In the genomic region with DNA sequence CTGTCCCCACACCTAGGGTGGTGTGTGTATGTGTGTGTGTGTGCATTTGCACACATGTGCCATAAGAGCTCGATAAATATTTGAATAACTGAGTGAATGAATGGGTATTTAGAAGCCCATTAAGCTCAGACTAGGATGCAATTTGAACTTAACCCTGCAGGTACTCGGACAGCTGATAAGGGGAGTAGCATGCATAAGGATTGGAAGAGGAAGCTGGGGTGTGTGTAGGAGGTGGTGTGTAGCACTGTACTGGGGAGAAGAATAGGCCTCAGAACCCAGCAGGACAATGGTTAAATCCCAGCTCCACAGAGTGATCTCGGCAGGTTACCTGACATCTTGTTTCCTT, we compare ENCODE assay signal across 19 cellular contexts. TPM values are rescaled to one million over a fixed set of nuclear protein-coding genes. Genes with fewer than 3 reads are reported as not detected.
A peak's percentile ranks its signal among the peaks of the same experiment; 100 is the strongest.
DNase-seq lines count a peak whose midpoint lies in the region; TF ChIP-seq lines count a peak whose summit lies in the region.
"Had no signal": no experiment of that assay in that cellular context is flagged by ENCODE, and none has a peak within 500 bp of the region (broad histone marks: within the 10 kb centered on the region; RNA-seq: fewer than 3 reads in every experiment).

No MANE protein-coding gene starts in this region.

- no peaks in the 10 kb centered on the region for H3K79me2 ChIP-seq in Loucy (ENCODE audit: insufficient read depth, low read length)
- H3K79me2 ChIP-seq in OCI-LY7 (ENCODE audit: insufficient read depth, low read depth, low read length) = no peaks in the 10 kb centered on the region
- H3K79me2 ChIP-seq in mesendoderm (ENCODE audit: control insufficient read depth, insufficient read depth, low read length) = no peaks in the 10 kb centered on the region

- H3K9me3 Mint-ChIP-seq in CD14-positive monocyte = peaks cover 0 to 8% (median 5%) of the 10 kb centered on the region in 7 donors
- H3K9me3 Mint-ChIP-seq: CD8-positive, alpha-beta T cell; stimulated activated memory B cell treated with anti-CD40 and anti-IgM and Interleukin-4, amounts not matched to agents 10 μg/mL and 1 μg/mL and 100 μg/mL, for 72 hours had no signal

- H2BK15ac ChIP-seq in mesendoderm (replicated peaks; ENCODE audit: low read depth) = no peak overlapping the region

- no peaks in the 10 kb centered on the region for H3F3A ChIP-seq in Loucy (ENCODE audit: low read depth)

- H3K9me2 ChIP-seq in Loucy (replicated peaks; ENCODE audit: low read depth, low read length) (no peaks in the 10 kb centered on the region), OCI-LY7 (ENCODE audit: insufficient read depth, low read length) (no peaks in the 10 kb centered on the region)

- H2BK5ac ChIP-seq in mesendoderm (ENCODE audit: low read length) = no peak overlapping the region

- H4K20me1 ChIP-seq in Loucy (ENCODE audit: insufficient read depth, low read length, poor library complexity, severe bottlenecking) (no peaks in the 10 kb centered on the region), OCI-LY7 (ENCODE audit: insufficient read depth, low read length) (no peaks in the 10 kb centered on the region)

- DNase-seq in CD14-positive monocyte (ENCODE audit: low spot score) = no peak
- no peak for DNase-seq in OCI-LY7 (ENCODE audit: low spot score)
- peak; percentile 66 for DNase-seq in mesendoderm
- DNase-seq in SJCRH30 = no peak
- no peak for DNase-seq in superior temporal gyrus (ENCODE audit: extremely low spot score)
- no peak for DNase-seq in NCI-H526 treated with DMSO at 0.1 percent for 48 hours (lab: John Stamatoyannopoulos, UW)
- DNase-seq: activated CD4-positive, CD25-positive, alpha-beta regulatory T cell; activated CD8-positive, alpha-beta T cell treated with anti-CD3 and anti-CD28 coated beads, Interleukin-2, amount 10 ng/mL, durations not matched to agents 7 days and 5 days; activated gamma-delta T cell; CD8-positive, alpha-beta T cell; lower lobe of right lung; T1000; testis had no signal

- CTCF ChIA-PET in OCI-LY7 (lab: Charles Lee; ENCODE audit: unreplicated experiment) = no interaction called here

- H3K23ac ChIP-seq in mesendoderm (ENCODE audit: low read length) = no peak overlapping the region

- intact Hi-C loops in CD14-positive monocyte (cut with micrococcal nuclease) (no loop called here), OCI-LY7 (cut with micrococcal nuclease; ENCODE audit: unreplicated experiment) (no loop called here)

- H3K27ac Mint-ChIP-seq in CD14-positive monocyte = no peak overlapping the region
- H3K27ac Mint-ChIP-seq: activated CD8-positive, alpha-beta T cell treated with anti-CD3 and anti-CD28 coated beads, Interleukin-2, amount 10 ng/mL, durations not matched to agents 7 days and 5 days; CD8-positive, alpha-beta T cell; stimulated activated memory B cell treated with anti-CD40 and anti-IgM and Interleukin-4, amounts not matched to agents 10 μg/mL and 1 μg/mL and 100 μg/mL, for 72 hours had no signal

- H3K79me1 ChIP-seq in mesendoderm (ENCODE audit: low read length) = no peaks in the 10 kb centered on the region

- H2AK5ac ChIP-seq in mesendoderm (ENCODE audit: low read length) = no peak overlapping the region

- H2BK120ac ChIP-seq in mesendoderm (ENCODE audit: low read depth, low read length) = no peak overlapping the region

- no peak overlapping the region for H3K4ac ChIP-seq in mesendoderm (ENCODE audit: low read depth, low read length)

- H4K8ac ChIP-seq in mesendoderm (ENCODE audit: low read depth, low read length) = no peak overlapping the region

- no TSS peak for BruUV-seq in OCI-LY7 (replicated peaks; lab: Mats Ljungman, UMichigan)

- TF ChIP-seq CTCF in CD14-positive monocyte (IDR thresholded peaks at IDR 0.05) (peak; percentile 50), Loucy (conservative IDR thresholded peaks at IDR 0.05; ENCODE audit: low read length) (0 out of 2 replicates have a peak, but pooled peaks have one; percentile 34), OCI-LY7 (conservative IDR thresholded peaks at IDR 0.05; ENCODE audit: low read length) (peak; percentile 35; the same call in 1 of the 2 replicates)

- H3K4me2 ChIP-seq in Loucy (ENCODE audit: low read depth, low read length, poor library complexity, severe bottlenecking) = no peak overlapping the region
- H3K4me2 ChIP-seq in OCI-LY7 (ENCODE audit: low read length) = no peak overlapping the region
- H3K4me2 ChIP-seq in mesendoderm (ENCODE audit: low read length) = no peak overlapping the region

- H3K27ac ChIP-seq in OCI-LY7 (ENCODE audit: low read depth, low read length, poor library complexity, severe bottlenecking) = no peak overlapping the region
- H3K27ac ChIP-seq in mesendoderm (ENCODE audit: low read depth, low read length) = peak overlapping the region; percentile 10
- H3K27ac ChIP-seq in SJCRH30 = no peak overlapping the region
- H3K27ac ChIP-seq: coronary artery, HL-60, lower lobe of right lung, neutrophil, testis, vagina had no signal

- H3K56ac ChIP-seq in mesendoderm (ENCODE audit: low read length) = no peak overlapping the region

- no peak overlapping the region for H3K18ac ChIP-seq in mesendoderm (ENCODE audit: low read length)

- H4K5ac ChIP-seq in mesendoderm (ENCODE audit: low read length) = no peak overlapping the region

- H3K36me3 Mint-ChIP-seq in CD14-positive monocyte = peaks cover 0 to 3% of the 10 kb centered on the region in 2 donors
- H3K36me3 Mint-ChIP-seq: CD8-positive, alpha-beta T cell; stimulated activated memory B cell treated with anti-CD40 and anti-IgM and Interleukin-4, amounts not matched to agents 10 μg/mL and 1 μg/mL and 100 μg/mL, for 72 hours had no signal

- no peak overlapping the region for H3K4me3 ChIP-seq in Loucy (ENCODE audit: low read length, poor library complexity, severe bottlenecking)
- no peak overlapping the region for H3K4me3 ChIP-seq in OCI-LY7 (ENCODE audit: low read depth, low read length, poor library complexity, severe bottlenecking)
- no peak overlapping the region for H3K4me3 ChIP-seq in mesendoderm (ENCODE audit: low read length)
- H3K4me3 ChIP-seq in SJCRH30 = no peak overlapping the region
- H3K4me3 ChIP-seq: coronary artery, lower lobe of right lung, testis, vagina had no signal

- peaks cover 43 to 62% (median 48%) of the 10 kb centered on the region in 3 donors for H3K27me3 Mint-ChIP-seq in CD14-positive monocyte (ENCODE audit: low read depth in 3 of 3)

- no peaks in the 10 kb centered on the region for H3K36me3 ChIP-seq in Loucy (ENCODE audit: insufficient read depth, low read length)
- no peaks in the 10 kb centered on the region for H3K36me3 ChIP-seq in OCI-LY7 (ENCODE audit: insufficient read depth, low read length)
- no peaks in the 10 kb centered on the region for H3K36me3 ChIP-seq in mesendoderm (ENCODE audit: control insufficient read depth, insufficient read depth, low read length)
- H3K36me3 ChIP-seq in SJCRH30 = no peaks in the 10 kb centered on the region
- H3K36me3 ChIP-seq: lower lobe of right lung, neutrophil, vagina had no signal

- peak overlapping the region in 1 of 2 donors; percentile 41 for H3K4me3 Mint-ChIP-seq in CD14-positive monocyte
- H3K4me3 Mint-ChIP-seq: activated CD8-positive, alpha-beta T cell treated with anti-CD3 and anti-CD28 coated beads, Interleukin-2, amount 10 ng/mL, durations not matched to agents 7 days and 5 days; CD8-positive, alpha-beta T cell; stimulated activated memory B cell treated with anti-CD40 and anti-IgM and Interleukin-4, amounts not matched to agents 10 μg/mL and 1 μg/mL and 100 μg/mL, for 72 hours had no signal

- H3K9ac ChIP-seq in Loucy (ENCODE audit: low read depth, low read length, poor library complexity, severe bottlenecking) = no peak overlapping the region
- no peak overlapping the region for H3K9ac ChIP-seq in mesendoderm (ENCODE audit: low read length)

- H2AFZ ChIP-seq in Loucy (ENCODE audit: low read length) (no peak overlapping the region), OCI-LY7 (ENCODE audit: low read length) (no peak overlapping the region)

- no CpG with 5 or more reads among the region's 3 CpGs for WGBS in mesendoderm (ENCODE audit: extremely low coverage, insufficient coverage, low lambda C conversion rate)

- H3K9me3 ChIP-seq in Loucy (ENCODE audit: insufficient read depth, low read depth, low read length) = no peaks in the 10 kb centered on the region
- no peaks in the 10 kb centered on the region for H3K9me3 ChIP-seq in OCI-LY7 (ENCODE audit: low read length)
- H3K9me3 ChIP-seq in SJCRH30 (replicated peaks) = no peaks in the 10 kb centered on the region
- H3K9me3 ChIP-seq: lower lobe of right lung, neutrophil, testis, vagina had no signal

- H3K27me3 ChIP-seq in Loucy (ENCODE audit: insufficient read depth, low read length, poor library complexity, severe bottlenecking) (no peaks in the 10 kb centered on the region), mesendoderm (ENCODE audit: insufficient read depth, low read length, poor library complexity) (no peaks in the 10 kb centered on the region), SJCRH30 (no peaks in the 10 kb centered on the region)
- H3K27me3 ChIP-seq: testis, vagina had no signal

- H3K4me1 ChIP-seq in Loucy (ENCODE audit: insufficient read depth, low read length, poor library complexity, severe bottlenecking) (no peaks in the 10 kb centered on the region), OCI-LY7 (ENCODE audit: insufficient read depth, low read length, poor library complexity, severe bottlenecking) (no peaks in the 10 kb centered on the region), mesendoderm (ENCODE audit: control insufficient read depth, low read depth, low read length) (peaks cover 13% of the 10 kb centered on the region), SJCRH30 (peaks cover 12% of the 10 kb centered on the region)
- H3K4me1 ChIP-seq: lower lobe of right lung, testis had no signal

- POLR2A ChIA-PET in OCI-LY7 (lab: Charles Lee) = interaction anchor here (1.5 kb wide), 1 partner anchor 14 kb away, joined by 4 read pairs; no protein-coding TSS in a partner anchor

- H3K4me1 Mint-ChIP-seq in CD14-positive monocyte = peaks cover 4% of the 10 kb centered on the region
- H3K4me1 Mint-ChIP-seq: stimulated activated memory B cell treated with anti-CD40 and anti-IgM and Interleukin-4, amounts not matched to agents 10 μg/mL and 1 μg/mL and 100 μg/mL, for 72 hours had no signal

RNA-seq across cellular contexts. Expression of a gene that starts 1.8 kb away (rescaled TPM):
- not detected for polyA plus RNA-seq in CD14-positive monocyte
- total RNA-seq in OCI-LY7 (2014; rRNA removed; shearing (Covaris generic)) = not detected in 2 replicates
- total RNA-seq in OCI-LY7 (2022) = not detected in 2 replicates
- 0.41 TPM for polyA plus RNA-seq in mesendoderm (2013, experiment 1 of 2)
- polyA plus RNA-seq in mesendoderm (2013, experiment 2 of 2) = 0.38 TPM
- 0.42 and 0.51 TPM in 2 replicates for total RNA-seq in SJCRH30 (2014; rRNA removed; shearing (Covaris generic))
- total RNA-seq: activated CD8-positive, alpha-beta T cell treated with anti-CD3 and anti-CD28 coated beads, Interleukin-2, amount 10 ng/mL, durations not matched to agents 7 days and 5 days; CD8-positive, alpha-beta T cell; lower lobe of right lung; vagina had no signal
